9 cellular contexts compared by ENCODE assay signal in genomic region chr1:6981595-6981994, GRCh38.
"Had no signal": no experiment of that assay in that cellular context is flagged by ENCODE, and none has a peak within 500 bp of the region (broad histone marks: within the 10 kb centered on the region; RNA-seq: fewer than 3 reads in every experiment).

No MANE protein-coding gene starts in this region.

- DNase-seq: GM23248, GOT3, H7, H9, HCEC 1CT, HFFc6 had no signal

- H3K4me1 ChIP-seq: HAP-1 had no signal

- H3K9me3 ChIP-seq: HAP-1 had no signal

- H3K27ac ChIP-seq: GM23248 had no signal

- H3K4me3 ChIP-seq: GM23248, GM23338, HAP-1 had no signal

- ATAC-seq: GM23338, HCT116 had no signal

- H3K36me3 ChIP-seq: HAP-1 had no signal
